In the genomic region with DNA sequence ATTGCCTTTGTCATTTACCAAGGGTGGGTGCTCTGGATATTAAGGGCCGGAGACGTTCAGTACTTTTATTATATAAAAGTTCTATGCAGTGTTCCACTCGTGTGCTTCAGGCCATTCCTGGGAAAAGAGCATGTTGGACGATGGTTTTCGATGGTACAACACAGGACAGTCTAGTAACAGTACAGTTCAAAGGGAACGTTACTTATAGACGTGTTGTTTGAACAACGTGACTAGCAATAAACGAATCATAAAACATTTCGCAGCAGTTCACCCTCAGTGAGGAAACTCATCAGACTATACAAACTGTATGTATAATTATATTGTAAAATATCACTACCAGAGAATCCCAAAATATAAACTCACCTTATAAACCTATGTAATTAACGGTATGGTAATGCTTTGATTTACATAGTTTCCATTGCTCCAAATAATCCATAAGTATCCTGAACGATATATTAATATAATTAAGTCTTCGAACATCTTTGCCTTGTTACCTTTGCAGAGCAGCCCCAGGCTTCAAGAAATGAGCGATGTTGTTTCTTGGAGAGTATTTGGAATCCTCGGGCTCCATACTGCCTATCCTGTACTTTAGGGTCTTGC, we compare ENCODE assay signal across 7 cellular contexts. TPM values are rescaled to one million over a fixed set of nuclear protein-coding genes. Genes with fewer than 3 reads are reported as not detected.
DNase-seq lines count a peak whose midpoint lies in the region; ATAC-seq and TF ChIP-seq lines count a peak whose summit lies in the region.

No MANE protein-coding gene starts in this region.

- H3K27ac ChIP-seq in iPS-18a (ENCODE audit: low read length): peak overlapping the region; percentile 100

- peak overlapping the region; percentile 100 for H3K9ac ChIP-seq in iPS-18a (ENCODE audit: low read length)

- H3K27ac Mint-ChIP-seq in activated T-helper 1 cell treated with anti-CD3 and anti-CD28 coated beads, Interleukin-12 subunit alpha, Interleukin-12 subunit beta, Interleukin-2, Interleukin-4 antibody, amounts not matched to agents 30 ng/mL and 10 ng/mL and 1 ng/mL, durations not matched to agents 14 hours and 24 hours and 36 hours: peak overlapping the region; percentile 100
- H3K27ac Mint-ChIP-seq in stimulated activated naive CD8-positive, alpha-beta T cell treated with anti-CD3 and anti-CD28 coated beads, Interleukin-15, amount 100 ng/mL, for 72 hours: peak overlapping the region; percentile 95 to 98

- intact Hi-C loops in activated T-helper 1 cell treated with anti-CD3 and anti-CD28 coated beads, Interleukin-12 subunit alpha, Interleukin-12 subunit beta, Interleukin-2, Interleukin-4 antibody, amounts not matched to agents 30 ng/mL and 10 ng/mL and 1 ng/mL, durations not matched to agents 14 hours and 24 hours and 36 hours (cut with micrococcal nuclease): loop anchor here (1.0 to 5.0 kb wide), 11 partner anchors 9 to 1891 kb away; partner anchors contain the start of genes ACBD4, C1QL1, DBF4B and EFTUD2

- DNase-seq in HFF-Myc (ENCODE audit: extremely low read depth, low read depth) (no peak), Kasumi-1 (lab: John Stamatoyannopoulos, UW) (no peak)
- DNase-seq in activated T-helper 1 cell treated with anti-CD3 and anti-CD28 coated beads, Interleukin-12 subunit alpha, Interleukin-12 subunit beta, Interleukin-2, Interleukin-4 antibody, amounts not matched to agents 30 ng/mL and 10 ng/mL and 1 ng/mL, durations not matched to agents 14 hours and 24 hours and 36 hours (ENCODE audit: low spot score): no peak
- no peak for DNase-seq in stimulated activated naive CD8-positive, alpha-beta T cell treated with anti-CD3 and anti-CD28 coated beads, Interleukin-15, amount 100 ng/mL, for 72 hours

- H3K4me3 Mint-ChIP-seq in activated T-helper 1 cell treated with anti-CD3 and anti-CD28 coated beads, Interleukin-12 subunit alpha, Interleukin-12 subunit beta, Interleukin-2, Interleukin-4 antibody, amounts not matched to agents 30 ng/mL and 10 ng/mL and 1 ng/mL, durations not matched to agents 14 hours and 24 hours and 36 hours: peak overlapping the region; percentile 92
- H3K4me3 Mint-ChIP-seq in stimulated activated naive CD8-positive, alpha-beta T cell treated with anti-CD3 and anti-CD28 coated beads, Interleukin-15, amount 100 ng/mL, for 72 hours: peak overlapping the region; percentile 86

- H3K9me3 Mint-ChIP-seq in activated T-helper 1 cell treated with anti-CD3 and anti-CD28 coated beads, Interleukin-12 subunit alpha, Interleukin-12 subunit beta, Interleukin-2, Interleukin-4 antibody, amounts not matched to agents 30 ng/mL and 10 ng/mL and 1 ng/mL, durations not matched to agents 14 hours and 24 hours and 36 hours: no peaks in the 10 kb centered on the region
- H3K9me3 Mint-ChIP-seq in stimulated activated naive CD8-positive, alpha-beta T cell treated with anti-CD3 and anti-CD28 coated beads, Interleukin-15, amount 100 ng/mL, for 72 hours: no peaks in the 10 kb centered on the region

- no peaks in the 10 kb centered on the region for H3K27me3 ChIP-seq in iPS-18a (ENCODE audit: control insufficient read depth, insufficient read depth, low read length)

- no peaks in the 10 kb centered on the region for H3K9me3 ChIP-seq in iPS-18a (ENCODE audit: control insufficient read depth, low read depth, low read length)

- no peak for TF ChIP-seq CTCF in HFF-Myc (IDR thresholded peaks at IDR 0.05; ENCODE audit: low read depth, low read length, missing control alignments)

- peaks cover 12% of the 10 kb centered on the region for H3K36me3 Mint-ChIP-seq in activated T-helper 1 cell treated with anti-CD3 and anti-CD28 coated beads, Interleukin-12 subunit alpha, Interleukin-12 subunit beta, Interleukin-2, Interleukin-4 antibody, amounts not matched to agents 30 ng/mL and 10 ng/mL and 1 ng/mL, durations not matched to agents 14 hours and 24 hours and 36 hours (ENCODE audit: low read depth)

- peaks cover 25% of the 10 kb centered on the region for H3K4me1 Mint-ChIP-seq in activated T-helper 1 cell treated with anti-CD3 and anti-CD28 coated beads, Interleukin-12 subunit alpha, Interleukin-12 subunit beta, Interleukin-2, Interleukin-4 antibody, amounts not matched to agents 30 ng/mL and 10 ng/mL and 1 ng/mL, durations not matched to agents 14 hours and 24 hours and 36 hours (ENCODE audit: low read depth)
- peaks cover 57% of the 10 kb centered on the region for H3K4me1 Mint-ChIP-seq in stimulated activated naive CD8-positive, alpha-beta T cell treated with anti-CD3 and anti-CD28 coated beads, Interleukin-15, amount 100 ng/mL, for 72 hours

- H3K4me3 ChIP-seq in HFF-Myc (replicated peaks; ENCODE audit: low read depth, low read length): peak overlapping the region; percentile 76
- peak overlapping the region; percentile 100 for H3K4me3 ChIP-seq in iPS-18a (ENCODE audit: low read length)

- H3K4me1 ChIP-seq in iPS-18a (ENCODE audit: control insufficient read depth, low read depth, low read length): peaks cover 3% of the 10 kb centered on the region

- peaks cover 2% of the 10 kb centered on the region for H3K27me3 Mint-ChIP-seq in activated T-helper 1 cell treated with anti-CD3 and anti-CD28 coated beads, Interleukin-12 subunit alpha, Interleukin-12 subunit beta, Interleukin-2, Interleukin-4 antibody, amounts not matched to agents 30 ng/mL and 10 ng/mL and 1 ng/mL, durations not matched to agents 14 hours and 24 hours and 36 hours (ENCODE audit: insufficient read depth)
- H3K27me3 Mint-ChIP-seq in stimulated activated naive CD8-positive, alpha-beta T cell treated with anti-CD3 and anti-CD28 coated beads, Interleukin-15, amount 100 ng/mL, for 72 hours: no peaks in the 10 kb centered on the region

- H3K36me3 ChIP-seq in iPS-18a (ENCODE audit: control insufficient read depth, low read depth, low read length): no peaks in the 10 kb centered on the region

- no peak for ATAC-seq in stimulated activated naive CD8-positive, alpha-beta T cell treated with anti-CD3 and anti-CD28 coated beads, Interleukin-15, amount 100 ng/mL, for 72 hours
- ATAC-seq in HG03439 (IDR thresholded peaks at IDR 0.05; ENCODE audit: unreplicated experiment) (no peak), GM19035 (IDR thresholded peaks at IDR 0.05; ENCODE audit: unreplicated experiment) (no peak)

RNA-seq across cellular contexts. Expression of gene NMT1, which starts 0.6 kb away (rescaled TPM):
- total RNA-seq in activated T-helper 1 cell treated with anti-CD3 and anti-CD28 coated beads, Interleukin-12 subunit alpha, Interleukin-12 subunit beta, Interleukin-2, Interleukin-4 antibody, amounts not matched to agents 30 ng/mL and 10 ng/mL and 1 ng/mL, durations not matched to agents 14 hours and 24 hours and 36 hours: 168 and 173 TPM in 2 replicates

RNA-seq across cellular contexts. Expression of gene DCAKD, which starts 10.3 kb away (rescaled TPM):
- total RNA-seq in activated T-helper 1 cell treated with anti-CD3 and anti-CD28 coated beads, Interleukin-12 subunit alpha, Interleukin-12 subunit beta, Interleukin-2, Interleukin-4 antibody, amounts not matched to agents 30 ng/mL and 10 ng/mL and 1 ng/mL, durations not matched to agents 14 hours and 24 hours and 36 hours: 24.0 and 24.9 TPM in 2 replicates
